Comparison of ENCODE assay signal across 23 cellular contexts in genomic region chr4:23594125-23594524, GRCh38.
"Had no signal": no experiment of that assay in that cellular context is flagged by ENCODE, and none has a peak within 500 bp of the region (broad histone marks: within the 10 kb centered on the region; RNA-seq: fewer than 3 reads in every experiment).

No MANE protein-coding gene starts in this region.

- H3K27ac ChIP-seq: colonic mucosa, coronary artery, dorsolateral prefrontal cortex, epithelial cell of prostate, esophagus muscularis mucosa, esophagus squamous epithelium, foreskin keratinocyte, gastrocnemius medialis, gastroesophageal sphincter, heart left ventricle, heart right ventricle had no signal

- H3K9me3 ChIP-seq: colonic mucosa, esophagus muscularis mucosa, gastrocnemius medialis, gastroesophageal sphincter had no signal

- H3K4me3 ChIP-seq: colonic mucosa, coronary artery, dorsolateral prefrontal cortex, esophagus muscularis mucosa, esophagus squamous epithelium, gastrocnemius medialis, gastroesophageal sphincter, heart left ventricle, heart right ventricle had no signal

- H3K27me3 ChIP-seq: colonic mucosa, dorsolateral prefrontal cortex, esophagus muscularis mucosa, esophagus squamous epithelium, foreskin keratinocyte, gastrocnemius medialis, gastroesophageal sphincter, heart left ventricle, heart right ventricle had no signal

- H3K36me3 ChIP-seq: colonic mucosa, esophagus muscularis mucosa, esophagus squamous epithelium, gastrocnemius medialis, gastroesophageal sphincter, heart left ventricle, heart right ventricle had no signal

- DNase-seq: colonic mucosa; cortex of kidney; dermis blood vessel endothelial cell; dorsolateral prefrontal cortex; effector CD4-positive, alpha-beta T cell; effector CD8-positive, alpha-beta T cell; effector memory CD4-positive, alpha-beta T cell; effector memory CD8-positive, alpha-beta T cell; endodermal cell; erythroblast; esophagus squamous epithelium; foreskin fibroblast; foreskin keratinocyte; foreskin melanocyte; gastrocnemius medialis; glutamatergic neuron; head of caudate nucleus; heart left ventricle; heart right ventricle had no signal
